8 cellular contexts compared by ENCODE assay signal in genomic region chr13:94175076-94175475, GRCh38.
"Had no signal": no experiment of that assay in that cellular context is flagged by ENCODE, and none has a peak within 500 bp of the region (broad histone marks: within the 10 kb centered on the region; RNA-seq: fewer than 3 reads in every experiment).

No MANE protein-coding gene starts in this region.

- FAIRE-seq: HTR-8/SVneo had no signal

- H3K4me3 ChIP-seq: GM23248 had no signal

- H3K27ac ChIP-seq: GM23248, KMS-11 had no signal

- DNase-seq: GM23248, GOT3, H9, HCEC 1CT, HFFc6, KBM-7 had no signal
